ENCODE assay signal across 10 cellular contexts in the genomic region with DNA sequence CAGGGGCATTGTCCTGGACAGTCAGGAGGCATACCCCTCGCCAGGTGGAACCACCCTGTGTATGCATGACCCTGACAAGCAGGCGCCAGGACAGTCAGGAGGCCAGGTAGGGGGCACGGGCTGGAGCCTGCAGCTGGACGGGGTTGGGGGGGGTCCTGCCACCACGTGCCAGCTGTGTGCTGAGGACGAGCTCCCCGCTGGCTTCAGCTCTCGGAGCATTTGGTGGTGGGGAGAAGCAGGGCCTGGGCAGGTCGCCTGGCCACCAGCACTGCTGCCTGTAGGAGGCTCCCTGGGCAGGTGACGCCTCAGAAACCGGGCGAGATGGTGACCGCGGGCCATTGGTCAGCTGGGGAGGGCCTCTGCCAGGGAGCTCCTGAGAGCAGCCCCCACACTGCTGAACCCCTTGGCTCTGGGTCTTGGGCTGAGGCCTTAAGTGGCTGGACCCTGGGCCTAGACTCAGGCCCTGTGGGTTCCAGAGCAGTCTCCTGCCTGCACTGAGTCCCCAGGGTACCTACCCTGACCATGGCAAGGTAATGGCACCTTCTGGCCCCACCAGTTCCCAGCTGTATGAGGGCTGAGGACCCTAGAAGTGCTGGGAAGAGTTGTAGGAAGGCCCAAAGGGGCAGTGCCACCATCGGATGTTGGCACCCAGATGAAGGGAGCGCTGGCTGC. TPM values are rescaled to one million over a fixed set of nuclear protein-coding genes. Genes with fewer than 3 reads are reported as not detected.
DNase-seq lines count a peak whose midpoint lies in the region; ATAC-seq and TF ChIP-seq lines count a peak whose summit lies in the region.
"Had no signal": no experiment of that assay in that cellular context is flagged by ENCODE, and none has a peak within 500 bp of the region (broad histone marks: within the 10 kb centered on the region; RNA-seq: fewer than 3 reads in every experiment).

No MANE protein-coding gene starts in this region.

- peak overlapping the region; percentile 59 for H3K4me3 ChIP-seq in thoracic aorta
- H3K4me3 ChIP-seq: A549 had no signal

- H3K9me3 ChIP-seq in thoracic aorta = no peaks in the 10 kb centered on the region

- peaks cover 10% of the 10 kb centered on the region for H3K36me3 ChIP-seq in thoracic aorta

- no peaks in the 10 kb centered on the region for H3K27me3 ChIP-seq in layer of hippocampus (ENCODE audit: control insufficient read depth, insufficient read depth, low read length)
- H3K27me3 ChIP-seq in thoracic aorta (replicated peaks; ENCODE audit: insufficient read depth) = no peaks in the 10 kb centered on the region

- peak overlapping the region; percentile 83 for H3K27ac ChIP-seq in layer of hippocampus (ENCODE audit: low read depth, low read length)
- H3K27ac ChIP-seq in thoracic aorta = peak overlapping the region; percentile 80 to 92
- H3K27ac ChIP-seq: A549, epithelial cell of prostate had no signal

- peaks cover 17% of the 10 kb centered on the region for H3K4me1 Mint-ChIP-seq in T-helper 1 cell treated with Interleukin-12 subunit alpha and Interleukin-12 subunit beta and Interleukin-4 antibody, amounts not matched to agents 30 μg/mL and 1 μg/mL, for 36 hours (ENCODE audit: low read depth)
- H3K4me1 Mint-ChIP-seq in activated T-helper 2 cell treated with anti-CD3 and anti-CD28 coated beads, Interferon-gamma antibody, Interleukin-2, Interleukin-4, amounts not matched to agents 10 μg/mL and 5 μg/mL and 100 μg/mL, durations not matched to agents 14 hours and 24 hours and 36 hours (ENCODE audit: low read depth) = peaks cover 13% of the 10 kb centered on the region

- no peak overlapping the region for H3K4me3 Mint-ChIP-seq in T-helper 1 cell treated with Interleukin-12 subunit alpha and Interleukin-12 subunit beta and Interleukin-4 antibody, amounts not matched to agents 30 μg/mL and 1 μg/mL, for 36 hours
- peak overlapping the region; percentile 74 for H3K4me3 Mint-ChIP-seq in activated T-helper 2 cell treated with anti-CD3 and anti-CD28 coated beads, Interferon-gamma antibody, Interleukin-2, Interleukin-4, amounts not matched to agents 10 μg/mL and 5 μg/mL and 100 μg/mL, durations not matched to agents 14 hours and 24 hours and 36 hours (ENCODE audit: low read depth)

- TF ChIP-seq CTCF in thoracic aorta (IDR thresholded peaks at IDR 0.05) = no peak

- H3K9me3 Mint-ChIP-seq in T-helper 1 cell treated with Interleukin-12 subunit alpha and Interleukin-12 subunit beta and Interleukin-4 antibody, amounts not matched to agents 30 μg/mL and 1 μg/mL, for 36 hours = no peaks in the 10 kb centered on the region
- peaks cover 6% of the 10 kb centered on the region for H3K9me3 Mint-ChIP-seq in activated T-helper 2 cell treated with anti-CD3 and anti-CD28 coated beads, Interferon-gamma antibody, Interleukin-2, Interleukin-4, amounts not matched to agents 10 μg/mL and 5 μg/mL and 100 μg/mL, durations not matched to agents 14 hours and 24 hours and 36 hours

- intact Hi-C loops in activated T-helper 2 cell treated with anti-CD3 and anti-CD28 coated beads, Interferon-gamma antibody, Interleukin-2, Interleukin-4, amounts not matched to agents 10 μg/mL and 5 μg/mL and 100 μg/mL, durations not matched to agents 14 hours and 24 hours and 36 hours (cut with micrococcal nuclease) = loop anchor here (2.0 kb wide), 1 partner anchor 53 kb away; no protein-coding TSS in a partner anchor

- peaks cover 20 to 27% of the 10 kb centered on the region in 2 donors for H3K4me1 ChIP-seq in thoracic aorta (ENCODE audit: control insufficient read depth in 1 of 2, low read depth in 2 of 2)

- peak overlapping the region; percentile 92 for H3K27ac Mint-ChIP-seq in T-helper 1 cell treated with Interleukin-12 subunit alpha and Interleukin-12 subunit beta and Interleukin-4 antibody, amounts not matched to agents 30 μg/mL and 1 μg/mL, for 36 hours
- peak overlapping the region; percentile 87 for H3K27ac Mint-ChIP-seq in activated T-helper 2 cell treated with anti-CD3 and anti-CD28 coated beads, Interferon-gamma antibody, Interleukin-2, Interleukin-4, amounts not matched to agents 10 μg/mL and 5 μg/mL and 100 μg/mL, durations not matched to agents 14 hours and 24 hours and 36 hours

- peaks cover 20% of the 10 kb centered on the region for H3K36me3 Mint-ChIP-seq in T-helper 1 cell treated with Interleukin-12 subunit alpha and Interleukin-12 subunit beta and Interleukin-4 antibody, amounts not matched to agents 30 μg/mL and 1 μg/mL, for 36 hours (ENCODE audit: low read depth)
- H3K36me3 Mint-ChIP-seq in activated T-helper 2 cell treated with anti-CD3 and anti-CD28 coated beads, Interferon-gamma antibody, Interleukin-2, Interleukin-4, amounts not matched to agents 10 μg/mL and 5 μg/mL and 100 μg/mL, durations not matched to agents 14 hours and 24 hours and 36 hours (ENCODE audit: low read depth) = peaks cover 32% of the 10 kb centered on the region

- no peaks in the 10 kb centered on the region for H3K27me3 Mint-ChIP-seq in T-helper 1 cell treated with Interleukin-12 subunit alpha and Interleukin-12 subunit beta and Interleukin-4 antibody, amounts not matched to agents 30 μg/mL and 1 μg/mL, for 36 hours (ENCODE audit: low read depth)
- H3K27me3 Mint-ChIP-seq in activated T-helper 2 cell treated with anti-CD3 and anti-CD28 coated beads, Interferon-gamma antibody, Interleukin-2, Interleukin-4, amounts not matched to agents 10 μg/mL and 5 μg/mL and 100 μg/mL, durations not matched to agents 14 hours and 24 hours and 36 hours (ENCODE audit: low read depth) = no peaks in the 10 kb centered on the region

- no peak for DNase-seq in T-helper 1 cell
- no peak for DNase-seq in activated T-helper 2 cell treated with anti-CD3 and anti-CD28 coated beads, Interferon-gamma antibody, Interleukin-2, Interleukin-4, amounts not matched to agents 10 μg/mL and 5 μg/mL and 100 μg/mL, durations not matched to agents 14 hours and 24 hours and 36 hours (ENCODE audit: low spot score)
- DNase-seq in thoracic aorta (ENCODE audit: low spot score) = no peak
- DNase-seq in AML-193 (lab: John Stamatoyannopoulos, UW) = no peak
- no peak for DNase-seq in AG08395 (ENCODE audit: low spot score)
- no peak for DNase-seq in NOMO-1 (lab: John Stamatoyannopoulos, UW; ENCODE audit: unreplicated experiment in 2 of 2)

- no peak for ATAC-seq in thoracic aorta (ENCODE audit: insufficient number of reproducible peaks, low FRiP score, low read depth)
- ATAC-seq: A549 had no signal

RNA-seq across cellular contexts. Expression of a gene that starts 0.8 kb away (rescaled TPM):
- total RNA-seq in activated T-helper 2 cell treated with anti-CD3 and anti-CD28 coated beads, Interferon-gamma antibody, Interleukin-2, Interleukin-4, amounts not matched to agents 10 μg/mL and 5 μg/mL and 100 μg/mL, durations not matched to agents 14 hours and 24 hours and 36 hours = 20.2 and 21.4 TPM in 2 replicates
- total RNA-seq in thoracic aorta = 10 to 100 TPM; 17.9 to 18.8 TPM

RNA-seq across cellular contexts. Expression of a gene that starts 15.4 kb away (rescaled TPM):
- 50.5 and 53.7 TPM in 2 replicates for total RNA-seq in activated T-helper 2 cell treated with anti-CD3 and anti-CD28 coated beads, Interferon-gamma antibody, Interleukin-2, Interleukin-4, amounts not matched to agents 10 μg/mL and 5 μg/mL and 100 μg/mL, durations not matched to agents 14 hours and 24 hours and 36 hours
- total RNA-seq in thoracic aorta = 10 to 100 TPM; 29.1 to 30.3 TPM

RNA-seq across cellular contexts. Expression of a gene that starts 27.0 kb away (rescaled TPM):
- 57.9 and 59.8 TPM in 2 replicates for total RNA-seq in activated T-helper 2 cell treated with anti-CD3 and anti-CD28 coated beads, Interferon-gamma antibody, Interleukin-2, Interleukin-4, amounts not matched to agents 10 μg/mL and 5 μg/mL and 100 μg/mL, durations not matched to agents 14 hours and 24 hours and 36 hours
- 10 to 100 TPM; 63.8 to 80.4 TPM for total RNA-seq in thoracic aorta

RNA-seq across cellular contexts. Expression of a gene that starts 53.5 kb away (rescaled TPM):
- not detected in 2 replicates for total RNA-seq in activated T-helper 2 cell treated with anti-CD3 and anti-CD28 coated beads, Interferon-gamma antibody, Interleukin-2, Interleukin-4, amounts not matched to agents 10 μg/mL and 5 μg/mL and 100 μg/mL, durations not matched to agents 14 hours and 24 hours and 36 hours
- total RNA-seq in thoracic aorta = not detected
